10 cellular contexts compared by ENCODE assay signal in the genomic region with DNA sequence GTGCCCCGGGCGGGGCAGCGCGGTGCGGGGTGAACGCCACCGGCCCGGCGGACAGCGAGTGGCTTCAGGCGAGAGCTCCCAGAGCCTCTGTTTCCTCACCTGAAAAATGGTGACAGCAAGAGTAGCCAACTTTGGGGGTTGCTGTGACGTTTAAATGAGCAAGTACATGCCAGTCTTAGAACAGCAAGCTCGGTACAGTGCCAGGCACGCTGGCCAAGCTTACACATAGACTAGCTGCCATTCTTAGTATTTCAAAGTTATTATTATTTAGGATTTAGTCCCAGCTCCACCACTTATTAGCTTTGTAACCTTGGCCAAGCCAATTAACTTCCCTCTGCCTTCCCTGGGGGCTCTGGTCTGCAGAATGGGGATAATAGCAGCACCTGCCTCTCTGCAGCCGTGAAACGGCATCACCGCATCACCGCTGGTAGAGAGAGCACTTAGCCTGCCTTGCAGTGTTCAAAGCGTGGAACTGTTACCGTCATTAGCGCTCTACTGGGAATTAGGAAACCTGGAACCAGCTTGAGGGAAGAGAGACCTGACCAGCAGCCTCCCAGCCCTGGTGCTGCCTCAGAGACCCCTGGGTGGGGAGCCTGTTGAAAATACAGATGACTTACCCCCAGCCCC. TPM values are rescaled to one million over a fixed set of nuclear protein-coding genes. Genes with fewer than 3 reads are reported as not detected.
DNase-seq lines count a peak whose midpoint lies in the region; ATAC-seq and TF ChIP-seq lines count a peak whose summit lies in the region.
"Had no signal": no experiment of that assay in that cellular context is flagged by ENCODE, and none has a peak within 500 bp of the region (broad histone marks: within the 10 kb centered on the region; RNA-seq: fewer than 3 reads in every experiment).

A gene with protein sequence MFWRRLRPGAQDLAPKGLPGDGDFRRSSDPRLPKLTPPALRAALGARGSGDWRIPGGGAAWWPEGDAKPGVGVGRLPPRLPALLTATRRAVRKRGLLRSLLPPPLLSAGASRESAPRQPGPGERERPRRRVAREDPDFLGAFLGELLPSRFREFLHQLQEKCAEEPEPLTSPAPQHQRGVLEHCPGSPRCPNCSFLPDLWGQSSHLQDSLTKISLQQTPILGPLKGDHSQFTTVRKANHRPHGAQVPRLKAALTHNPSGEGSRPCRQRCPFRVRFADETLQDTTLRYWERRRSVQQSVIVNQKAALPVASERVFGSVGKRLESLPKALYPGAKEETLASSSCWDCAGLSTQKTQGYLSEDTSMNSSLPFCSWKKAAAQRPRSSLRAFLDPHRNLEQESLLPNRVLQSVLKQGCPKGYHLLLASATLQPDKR (minus strand): TSS at position 433 of the 627 bp plus-strand sequence. CDS start 527 bp downstream, outside the sequence.

- peaks cover 22% of the 10 kb centered on the region for H3K27me3 Mint-ChIP-seq in activated CD4-positive, alpha-beta memory T cell treated with anti-CD3 and anti-CD28 coated beads for 36 hours
- peaks cover 35% of the 10 kb centered on the region for H3K27me3 Mint-ChIP-seq in activated CD4-positive, alpha-beta memory T cell treated with anti-CD3 and anti-CD28 coated beads, Interleukin-2, amount 10 ng/mL, durations not matched to agents 7 days and 5 days

- in situ Hi-C loops in astrocyte of the cerebellum (cut with HindIII; ENCODE audit: low sequenced_read_pairs), result no loop called here

- no peak within 1 kb of the TSS for H3K27ac Mint-ChIP-seq in activated CD4-positive, alpha-beta memory T cell treated with anti-CD3 and anti-CD28 coated beads for 36 hours
- no peak within 1 kb of the TSS for H3K27ac Mint-ChIP-seq in activated CD4-positive, alpha-beta memory T cell treated with anti-CD3 and anti-CD28 coated beads, Interleukin-2, amount 10 ng/mL, durations not matched to agents 7 days and 5 days

- H3K4me3 ChIP-seq in astrocyte of the cerebellum (ENCODE audit: low read depth, low read length), result peak within 1 kb of the TSS; percentile 41
- H3K4me3 ChIP-seq in lower lobe of right lung, result peak within 1 kb of the TSS; percentile 49
- H3K4me3 ChIP-seq in tibial artery, result peak within 1 kb of the TSS; percentile 49 to 71

- H3K36me3 ChIP-seq in lower lobe of right lung, result no peaks in the 10 kb centered on the region
- H3K36me3 ChIP-seq in tibial artery, result no peaks in the 10 kb centered on the region

- H3K27ac ChIP-seq in lower lobe of right lung, result peak within 1 kb of the TSS; percentile 20
- H3K27ac ChIP-seq in tibial artery, result peak within 1 kb of the TSS; percentile 46 to 54

- POLR2A ChIA-PET in activated CD4-positive, alpha-beta memory T cell treated with anti-CD3 and anti-CD28 coated beads for 36 hours (lab: Charles Lee), result no interaction called here
- POLR2A ChIA-PET in activated CD4-positive, alpha-beta memory T cell treated with anti-CD3 and anti-CD28 coated beads, Interleukin-2, amount 10 ng/mL, durations not matched to agents 7 days and 5 days (lab: Charles Lee), result interaction anchor here (1.0 to 1.6 kb wide), 2 partner anchors 481 to 489 kb away, joined by 4 to 5 read pairs; no protein-coding TSS in a partner anchor

- no peak for ATAC-seq in lower lobe of right lung

- peaks cover 15% of the 10 kb centered on the region for H3K4me1 Mint-ChIP-seq in activated CD4-positive, alpha-beta memory T cell treated with anti-CD3 and anti-CD28 coated beads for 36 hours (ENCODE audit: low read depth)
- peaks cover 24% of the 10 kb centered on the region for H3K4me1 Mint-ChIP-seq in activated CD4-positive, alpha-beta memory T cell treated with anti-CD3 and anti-CD28 coated beads, Interleukin-2, amount 10 ng/mL, durations not matched to agents 7 days and 5 days

- peak within 1 kb of the TSS; percentile 12 for H3K4me3 Mint-ChIP-seq in activated CD4-positive, alpha-beta memory T cell treated with anti-CD3 and anti-CD28 coated beads for 36 hours
- H3K4me3 Mint-ChIP-seq in activated CD4-positive, alpha-beta memory T cell treated with anti-CD3 and anti-CD28 coated beads, Interleukin-2, amount 10 ng/mL, durations not matched to agents 7 days and 5 days, result no peak within 1 kb of the TSS

- intact Hi-C loops in activated CD4-positive, alpha-beta memory T cell treated with anti-CD3 and anti-CD28 coated beads for 36 hours (cut with micrococcal nuclease), result no loop called here
- intact Hi-C loops in lower lobe of right lung (cut with DNase I) (no loop called here), tibial artery (cut with DNase I; ENCODE audit: low total_unique reads) (no loop called here)

- DNase-seq in activated CD4-positive, alpha-beta memory T cell treated with anti-CD3 and anti-CD28 coated beads for 36 hours, result no peak
- no peak for DNase-seq in activated CD4-positive, alpha-beta memory T cell treated with anti-CD3 and anti-CD28 coated beads, Interleukin-2, amount 10 ng/mL, durations not matched to agents 7 days and 5 days
- DNase-seq in astrocyte of the cerebellum (ENCODE audit: low read depth), result no peak
- no peak for DNase-seq in lower lobe of right lung
- no peak for DNase-seq in tibial artery
- DNase-seq in NOMO-1 treated with dmso at 0.1 percent for 144 hours (lab: John Stamatoyannopoulos, UW; ENCODE audit: unreplicated experiment), result no peak
- no peak for DNase-seq in RPMI8226
- DNase-seq in stimulated activated naive CD4-positive, alpha-beta T cell treated with Interleukin-2 at 50 U/mL for 16 hours (lab: John Stamatoyannopoulos, UW), result no peak
- DNase-seq: Caco-2 had no signal

- H3K4me1 ChIP-seq in lower lobe of right lung (peaks cover 25% of the 10 kb centered on the region), tibial artery (peaks cover 0 to 24% (median 19%) of the 10 kb centered on the region in 4 donors)

- CTCF ChIA-PET in activated CD4-positive, alpha-beta memory T cell treated with anti-CD3 and anti-CD28 coated beads for 36 hours (lab: Charles Lee), result interaction anchor here (0.7 to 8.5 kb wide), 6 partner anchors 10 to 489 kb away, joined by 3 to 147 read pairs (median 6); a partner anchor contains a TSS
- CTCF ChIA-PET in activated CD4-positive, alpha-beta memory T cell treated with anti-CD3 and anti-CD28 coated beads, Interleukin-2, amount 10 ng/mL, durations not matched to agents 7 days and 5 days (lab: Charles Lee), result interaction anchor here (0.5 to 1.3 kb wide), 4 partner anchors 478 to 1536 kb away, joined by 3 to 5 read pairs (median 4); no protein-coding TSS in a partner anchor

- no peaks in the 10 kb centered on the region for H3K36me3 Mint-ChIP-seq in activated CD4-positive, alpha-beta memory T cell treated with anti-CD3 and anti-CD28 coated beads for 36 hours
- H3K36me3 Mint-ChIP-seq in activated CD4-positive, alpha-beta memory T cell treated with anti-CD3 and anti-CD28 coated beads, Interleukin-2, amount 10 ng/mL, durations not matched to agents 7 days and 5 days (ENCODE audit: low read depth), result peaks cover 3% of the 10 kb centered on the region

- no peak for TF ChIP-seq CTCF in astrocyte of the cerebellum (IDR thresholded peaks at IDR 0.05; ENCODE audit: low read depth, low read length, missing control alignments)
- no peak for TF ChIP-seq CTCF in lower lobe of right lung (IDR thresholded peaks at IDR 0.05)
- no peak for TF ChIP-seq CTCF in tibial artery (IDR thresholded peaks at IDR 0.05)

- no peaks in the 10 kb centered on the region for H3K9me3 Mint-ChIP-seq in activated CD4-positive, alpha-beta memory T cell treated with anti-CD3 and anti-CD28 coated beads for 36 hours
- H3K9me3 Mint-ChIP-seq in activated CD4-positive, alpha-beta memory T cell treated with anti-CD3 and anti-CD28 coated beads, Interleukin-2, amount 10 ng/mL, durations not matched to agents 7 days and 5 days, result no peaks in the 10 kb centered on the region

- H3K9me3 ChIP-seq in lower lobe of right lung, result no peaks in the 10 kb centered on the region
- no peaks in the 10 kb centered on the region for H3K9me3 ChIP-seq in tibial artery
- H3K9me3 ChIP-seq: Caco-2 had no signal

- peaks cover 14% of the 10 kb centered on the region for H3K27me3 ChIP-seq in lower lobe of right lung (ENCODE audit: low read depth)
- H3K27me3 ChIP-seq in tibial artery, result peaks cover 0 to 11% of the 10 kb centered on the region in 2 donors

RNA-seq across cellular contexts. Expression of the gene that starts here (rescaled TPM):
- not detected for total RNA-seq in activated CD4-positive, alpha-beta memory T cell treated with anti-CD3 and anti-CD28 coated beads for 36 hours
- total RNA-seq in activated CD4-positive, alpha-beta memory T cell treated with anti-CD3 and anti-CD28 coated beads, Interleukin-2, amount 10 ng/mL, durations not matched to agents 7 days and 5 days, result not detected
- total RNA-seq in lower lobe of right lung, result not detected
- total RNA-seq: Caco-2, H4 had no signal
